In genomic region chr9:128920381-128921058, GRCh38 we compare ENCODE assay signal across 9 cellular contexts. TPM values are rescaled to one million over a fixed set of nuclear protein-coding genes. Genes with fewer than 3 reads are reported as not detected.
DNase-seq lines count a peak whose midpoint lies in the region; ATAC-seq, FAIRE-seq and TF ChIP-seq lines count a peak whose summit lies in the region.
"Had no signal": no experiment of that assay in that cellular context is flagged by ENCODE, and none has a peak within 500 bp of the region (broad histone marks: within the 10 kb centered on the region; RNA-seq: fewer than 3 reads in every experiment).

Gene PHYHD1 (plus strand): TSS chr9:128920982. CDS start chr9:128922324, 1,342 bp downstream.

- 53 to 71% (median 68%) methylated on average over 9 to 13 of the region's 13 CpGs for WGBS in spleen, 5 donors

- H4K20me1 ChIP-seq in keratinocyte (ENCODE audit: control insufficient read depth, extremely low read depth, insufficient read depth, low read length) = no peaks in the 10 kb centered on the region

- FAIRE-seq in keratinocyte (lab: Jason Lieb, UNC) = peak; percentile 60
- FAIRE-seq: A204.1 had no signal

- peak within 1 kb of the TSS; percentile 62 for H3K4me2 ChIP-seq in keratinocyte (ENCODE audit: control insufficient read depth, extremely low read depth, insufficient read depth, low read depth, low read length)

- peaks cover 7% of the 10 kb centered on the region for H3K79me2 ChIP-seq in keratinocyte (ENCODE audit: control insufficient read depth, insufficient read depth, low read length)

- in situ Hi-C loops in astrocyte of the spinal cord (cut with HindIII; ENCODE audit: low sequenced_read_pairs) = no loop called here

- no peak for TF ChIP-seq CTCF in astrocyte of the spinal cord (IDR thresholded peaks at IDR 0.05; ENCODE audit: low read depth, low read length)
- no peak for TF ChIP-seq CTCF in keratinocyte (optimal IDR thresholded peaks at IDR 0.05 in 1 of 3, IDR thresholded peaks at IDR 0.05 in 1 of 3, conservative IDR thresholded peaks at IDR 0.05 in 1 of 3; ENCODE audit: extremely low read depth in 1 of 3, insufficient read depth in 2 of 3, low read length in 3 of 3)
- no peak for TF ChIP-seq CTCF in spleen (IDR thresholded peaks at IDR 0.05 in 8 of 11, conservative IDR thresholded peaks at IDR 0.05 in 3 of 11)

- H3K4me3 ChIP-seq in astrocyte of the spinal cord (ENCODE audit: low read depth, low read length) (no peak within 1 kb of the TSS), keratinocyte (ENCODE audit: control insufficient read depth in 2 of 3, extremely low read depth in 1 of 3, insufficient read depth in 2 of 3, low read depth in 1 of 3, low read length in 3 of 3) (no peak within 1 kb of the TSS), spleen (peak within 1 kb of the TSS in 6 of 8 donors; percentile 34 to 66 (median 40))

- H2AFZ ChIP-seq in keratinocyte (ENCODE audit: control insufficient read depth, low read length) = no peak within 1 kb of the TSS

- H3K9me3 Mint-ChIP-seq in activated T-helper 1 cell treated with anti-CD3 and anti-CD28 coated beads, Interleukin-12 subunit alpha, Interleukin-12 subunit beta, Interleukin-2, Interleukin-4 antibody, amounts not matched to agents 30 ng/mL and 10 ng/mL and 1 ng/mL, durations not matched to agents 14 hours and 24 hours and 36 hours = no peaks in the 10 kb centered on the region
- H3K9me3 Mint-ChIP-seq in activated T-cell treated with anti-CD3 and anti-CD28 coated beads, Interleukin-2, amount 50 U/mL, for 4 hours = no peaks in the 10 kb centered on the region

- no peaks in the 10 kb centered on the region for H3K27me3 Mint-ChIP-seq in activated T-helper 1 cell treated with anti-CD3 and anti-CD28 coated beads, Interleukin-12 subunit alpha, Interleukin-12 subunit beta, Interleukin-2, Interleukin-4 antibody, amounts not matched to agents 30 ng/mL and 10 ng/mL and 1 ng/mL, durations not matched to agents 14 hours and 24 hours and 36 hours (ENCODE audit: insufficient read depth)
- no peaks in the 10 kb centered on the region for H3K27me3 Mint-ChIP-seq in activated T-cell treated with anti-CD3 and anti-CD28 coated beads, Interleukin-2, amount 50 U/mL, for 4 hours (ENCODE audit: low read depth)

- peaks cover 18 to 32% of the 10 kb centered on the region in 2 experiments for H3K36me3 ChIP-seq in keratinocyte (ENCODE audit: control insufficient read depth in 2 of 2, extremely low read depth in 1 of 2, insufficient read depth in 2 of 2, low read length in 2 of 2)
- H3K36me3 ChIP-seq in spleen = peaks cover 0 to 40% (median 23%) of the 10 kb centered on the region in 6 donors

- DNase-seq in DMS53 (lab: John Stamatoyannopoulos, UW) (peak; percentile 41), DMS53 treated with DMSO at 0.1 percent for 48 hours (lab: John Stamatoyannopoulos, UW; ENCODE audit: unreplicated experiment) (no peak), astrocyte of the spinal cord (ENCODE audit: low read depth, low spot score) (peak; percentile 53), keratinocyte (ENCODE audit: low read depth, low spot score) (no peak), spleen (no peak)
- no peak for DNase-seq in activated T-helper 1 cell treated with anti-CD3 and anti-CD28 coated beads, Interleukin-12 subunit alpha, Interleukin-12 subunit beta, Interleukin-2, Interleukin-4 antibody, amounts not matched to agents 30 ng/mL and 10 ng/mL and 1 ng/mL, durations not matched to agents 14 hours and 24 hours and 36 hours (ENCODE audit: low spot score)
- DNase-seq in activated T-cell treated with anti-CD3 and anti-CD28 coated beads, Interleukin-2, amount 50 U/mL, for 4 hours = no peak

- H3K27ac ChIP-seq in keratinocyte (ENCODE audit: control insufficient read depth, insufficient read depth, low read length) (peak within 1 kb of the TSS; percentile 43), spleen (peak within 1 kb of the TSS; percentile 4 to 84 (median 74))

- intact Hi-C loops in spleen (cut with DNase I; ENCODE audit: low total_unique reads) = no loop called here
- intact Hi-C loops in activated T-helper 1 cell treated with anti-CD3 and anti-CD28 coated beads, Interleukin-12 subunit alpha, Interleukin-12 subunit beta, Interleukin-2, Interleukin-4 antibody, amounts not matched to agents 30 ng/mL and 10 ng/mL and 1 ng/mL, durations not matched to agents 14 hours and 24 hours and 36 hours (cut with micrococcal nuclease) = no loop called here

- H3K4me1 ChIP-seq in keratinocyte (ENCODE audit: control insufficient read depth, extremely low read depth, insufficient read depth, low read length) = peaks cover 49% of the 10 kb centered on the region
- H3K4me1 ChIP-seq in spleen = peaks cover 5 to 79% (median 50%) of the 10 kb centered on the region in 6 donors

- H3K27ac Mint-ChIP-seq in activated T-helper 1 cell treated with anti-CD3 and anti-CD28 coated beads, Interleukin-12 subunit alpha, Interleukin-12 subunit beta, Interleukin-2, Interleukin-4 antibody, amounts not matched to agents 30 ng/mL and 10 ng/mL and 1 ng/mL, durations not matched to agents 14 hours and 24 hours and 36 hours = no peak within 1 kb of the TSS

- dilution Hi-C loops in keratinocyte (cut with MboI; ENCODE audit: extremely low pct_ligation_motif_present, low sequenced_read_pairs) = no loop called here

- H3K9ac ChIP-seq in keratinocyte (ENCODE audit: control insufficient read depth, extremely low read depth, insufficient read depth, low read length) = peak within 1 kb of the TSS; percentile 51

- H3K9me3 ChIP-seq in keratinocyte (ENCODE audit: control insufficient read depth, low read depth, low read length) (no peaks in the 10 kb centered on the region), spleen (no peaks in the 10 kb centered on the region)

- peaks cover 13% of the 10 kb centered on the region for H3K4me1 Mint-ChIP-seq in activated T-helper 1 cell treated with anti-CD3 and anti-CD28 coated beads, Interleukin-12 subunit alpha, Interleukin-12 subunit beta, Interleukin-2, Interleukin-4 antibody, amounts not matched to agents 30 ng/mL and 10 ng/mL and 1 ng/mL, durations not matched to agents 14 hours and 24 hours and 36 hours (ENCODE audit: low read depth)
- H3K4me1 Mint-ChIP-seq in activated T-cell treated with anti-CD3 and anti-CD28 coated beads, Interleukin-2, amount 50 U/mL, for 4 hours (ENCODE audit: low read depth) = no peaks in the 10 kb centered on the region

- no peaks in the 10 kb centered on the region for H3K9me1 ChIP-seq in keratinocyte (ENCODE audit: control insufficient read depth, extremely low read depth, insufficient read depth, low read length)

- no peaks in the 10 kb centered on the region for H3K27me3 ChIP-seq in keratinocyte (ENCODE audit: control insufficient read depth, extremely low read depth, insufficient read depth, low read length)
- H3K27me3 ChIP-seq in spleen (replicated peaks in 1 of 7) = peaks cover 0 to 9% (median 0%) of the 10 kb centered on the region in 7 donors

- H3K36me3 Mint-ChIP-seq in activated T-helper 1 cell treated with anti-CD3 and anti-CD28 coated beads, Interleukin-12 subunit alpha, Interleukin-12 subunit beta, Interleukin-2, Interleukin-4 antibody, amounts not matched to agents 30 ng/mL and 10 ng/mL and 1 ng/mL, durations not matched to agents 14 hours and 24 hours and 36 hours (ENCODE audit: low read depth) = peaks cover 24% of the 10 kb centered on the region
- H3K36me3 Mint-ChIP-seq in activated T-cell treated with anti-CD3 and anti-CD28 coated beads, Interleukin-2, amount 50 U/mL, for 4 hours (ENCODE audit: insufficient read depth) = peaks cover 10% of the 10 kb centered on the region

- no peak for TF ChIP-seq POLR2A in spleen (IDR thresholded peaks at IDR 0.05)

- no peak within 1 kb of the TSS for H3K4me3 Mint-ChIP-seq in activated T-helper 1 cell treated with anti-CD3 and anti-CD28 coated beads, Interleukin-12 subunit alpha, Interleukin-12 subunit beta, Interleukin-2, Interleukin-4 antibody, amounts not matched to agents 30 ng/mL and 10 ng/mL and 1 ng/mL, durations not matched to agents 14 hours and 24 hours and 36 hours
- H3K4me3 Mint-ChIP-seq in activated T-cell treated with anti-CD3 and anti-CD28 coated beads, Interleukin-2, amount 50 U/mL, for 4 hours = no peak within 1 kb of the TSS

- ATAC-seq in activated T-cell treated with anti-CD3 and anti-CD28 coated beads, Interleukin-2, amount 50 U/mL, for 4 hours = no peak
- no peak for ATAC-seq in GM21381 (IDR thresholded peaks at IDR 0.05; ENCODE audit: unreplicated experiment)

RNA-seq across cellular contexts. Expression of gene PHYHD1, which starts in this region (rescaled TPM):
- polyA plus RNA-seq in keratinocyte = 4.6 to 5.2 TPM (median 4.7 TPM) in 3 replicates
- 1.3 TPM for polyA plus RNA-seq in keratinocyte (2011; ENCODE audit: low read depth)
- polyA plus RNA-seq in keratinocyte (2011; cell fraction: cytosol; rRNA removed) = 3.6 and 6.2 TPM in 2 replicates
- 4.1 and 7.8 TPM in 2 replicates for polyA plus RNA-seq in keratinocyte (2011; cell fraction: nucleus; rRNA removed)
- polyA plus RNA-seq in keratinocyte (2012; ENCODE audit: low replicate concordance) = 4.0 and 6.0 TPM in 2 replicates
- 4.2 to 5.9 TPM (median 4.5 TPM) in 3 replicates for polyA minus RNA-seq in keratinocyte
- polyA minus RNA-seq in keratinocyte (2011; cell fraction: cytosol; rRNA and poly(A)+ RNA removed) = 4.0 TPM
- polyA minus RNA-seq in keratinocyte (2011; cell fraction: nucleus; rRNA and poly(A)+ RNA removed) = 2.0 and 2.9 TPM in 2 replicates
- total RNA-seq in spleen = 10 to 100 TPM in 5 of 7 donors, 1 to 10 TPM in 2; 7.2 to 22.3 (median 10.9) TPM
- 10 to 100 TPM; 12.0 to 13.2 (median 13.2) TPM for polyA plus RNA-seq in spleen
- 0.34 and 1.0 TPM in 2 replicates for total RNA-seq in activated T-helper 1 cell treated with anti-CD3 and anti-CD28 coated beads, Interleukin-12 subunit alpha, Interleukin-12 subunit beta, Interleukin-2, Interleukin-4 antibody, amounts not matched to agents 30 ng/mL and 10 ng/mL and 1 ng/mL, durations not matched to agents 14 hours and 24 hours and 36 hours
- total RNA-seq in activated T-cell treated with anti-CD3 and anti-CD28 coated beads, Interleukin-2, amount 50 U/mL, for 4 hours = under 1 TPM in 1 of 3 donors, not detected in 2; 0.20 TPM

Comparison
In these comparisons a context has a peak if more than half of its experiments do, and no peak if none do; other contexts are left out.
1. DNase-seq: peak in DMS53 (single experiment) and astrocyte of the spinal cord (single experiment); none in DMS53 treated with DMSO at 0.1 percent for 48 hours (single experiment), keratinocyte (single experiment), spleen (single experiment), activated T-helper 1 cell treated with anti-CD3 and anti-CD28 coated beads, Interleukin-12 subunit alpha, Interleukin-12 subunit beta, Interleukin-2, Interleukin-4 antibody, amounts not matched to agents 30 ng/mL and 10 ng/mL and 1 ng/mL, durations not matched to agents 14 hours and 24 hours and 36 hours (single experiment) and activated T-cell treated with anti-CD3 and anti-CD28 coated beads, Interleukin-2, amount 50 U/mL, for 4 hours (single experiment).
2. H3K4me3 ChIP-seq: peak in spleen (6 of 8); none in astrocyte of the spinal cord (single experiment) and keratinocyte (0 of 3).